In genomic region chr10:110459600-110459999, GRCh38 we compare ENCODE assay signal across 17 cellular contexts. TPM values are rescaled to one million over a fixed set of nuclear protein-coding genes. Genes with fewer than 3 reads are reported as not detected.
DNase-seq lines count a peak whose midpoint lies in the region; ATAC-seq, FAIRE-seq and TF ChIP-seq lines count a peak whose summit lies in the region.
"Had no signal": no experiment of that assay in that cellular context is flagged by ENCODE, and none has a peak within 500 bp of the region (broad histone marks: within the 10 kb centered on the region; RNA-seq: fewer than 3 reads in every experiment).

No MANE protein-coding gene starts in this region.

- TF ChIP-seq POLR2A in K562 (conservative IDR thresholded peaks at IDR 0.05) = no peak

- POLR2A ChIA-PET in K562 (lab: Yijun Ruan, JAX) = interaction anchor here (0.6 kb wide), 1 partner anchor 61 kb away, joined by 3 read pairs; no protein-coding TSS in a partner anchor

- TF ChIP-seq EP300 in K562 (IDR thresholded peaks at IDR 0.05; ENCODE audit: low read length) = no peak

- CTCF ChIA-PET in K562 (lab: Yijun Ruan, JAX; ENCODE audit: low intra/inter-chr PET ratio) = no interaction called here

- H3K4me3 Mint-ChIP-seq in naive B cell (peak overlapping the region; percentile 50 to 94 (median 80)), type B pancreatic cell (no peak overlapping the region)

- peak overlapping the region; percentile 31 for H3K27ac ChIP-seq in C4-2B
- H3K27ac ChIP-seq in OCI-LY1 (ENCODE audit: low read depth, low read length, poor library complexity, severe bottlenecking) = peak overlapping the region; percentile 90
- H3K27ac ChIP-seq in K562 (ENCODE audit: extremely low read depth, low read depth, low read length) = no peak overlapping the region
- H3K27ac ChIP-seq: thoracic aorta had no signal

- peak overlapping the region; percentile 85 to 99 (median 96) for H3K27ac Mint-ChIP-seq in naive B cell
- H3K27ac Mint-ChIP-seq in type B pancreatic cell = no peak overlapping the region

- H3K9me2 ChIP-seq in OCI-LY1 (ENCODE audit: low read depth, low read length) = no peaks in the 10 kb centered on the region

- no peak for TF ChIP-seq RAD21 in K562 (CRISPR knock-in tag; conservative IDR thresholded peaks at IDR 0.05 in 1 of 2, IDR thresholded peaks at IDR 0.05 in 1 of 2)

- DNase-seq in K562 (ENCODE audit: extremely low read depth in 1 of 4, low spot score in 3 of 4) (no peak), naive B cell (no peak), type B pancreatic cell (ENCODE audit: extremely low spot score, unreplicated experiment) (no peak), GOT3 (lab: John Stamatoyannopoulos, UW) (no peak), cerebellar cortex (ENCODE audit: low spot score) (no peak)
- no peak for DNase-seq in activated CD4-positive, alpha-beta T cell treated with anti-CD3 and anti-CD28 coated beads for 48 hours
- DNase-seq: activated effector memory CD4-positive, alpha-beta T cell treated with Interleukin-2 at 50 U/mL for 16 hours; hypothalamus; IMR-90; MV-4-11; NCI-H510A; stimulated activated CD4-positive, alpha-beta T cell treated with anti-CD3 and anti-CD28 coated beads, Interleukin-4, amount 100 ng/mL, for 4 hours; WERI-Rb-1 had no signal

- TF ChIP-seq CTCF in C4-2B (conservative IDR thresholded peaks at IDR 0.05) (no peak), OCI-LY1 (IDR thresholded peaks at IDR 0.05; ENCODE audit: low read length) (peak; percentile 47), K562 (IDR thresholded peaks at IDR 0.05 in 2 of 3, conservative IDR thresholded peaks at IDR 0.05 in 1 of 3; ENCODE audit: insufficient read depth in 2 of 3, low read depth in 1 of 3, low read length in 3 of 3) (no peak), type B pancreatic cell (conservative IDR thresholded peaks at IDR 0.05) (no peak)

- peaks cover 85% of the 10 kb centered on the region for H3K4me1 ChIP-seq in OCI-LY1 (ENCODE audit: insufficient read depth, low read length, severe bottlenecking)
- H3K4me1 ChIP-seq in K562 (replicated peaks in 1 of 2; ENCODE audit: control insufficient read depth in 2 of 2, insufficient read depth in 2 of 2, low read length in 2 of 2) = peaks cover 0 to 7% of the 10 kb centered on the region in 2 experiments; a peak in 2 of 5 replicates

- H3K9ac ChIP-seq in OCI-LY1 (ENCODE audit: low read length) (peak overlapping the region; percentile 58), K562 (ENCODE audit: insufficient read depth in 1 of 2, low read depth in 2 of 2, low read length in 2 of 2) (0 out of 4 replicates have a peak overlapping the region, but pooled peaks of 1 of the 2 experiments have one; percentile 17)

- no peak for FAIRE-seq in K562 (lab: Jason Lieb, UNC)
- FAIRE-seq: GM12892 had no signal

- H3K4me1 Mint-ChIP-seq in naive B cell = peaks cover 71 to 85% (median 85%) of the 10 kb centered on the region in 3 donors
- H3K4me1 Mint-ChIP-seq in type B pancreatic cell (ENCODE audit: unreplicated experiment) = peaks cover 13% of the 10 kb centered on the region

- H2AFZ ChIP-seq in OCI-LY1 (ENCODE audit: low read length) (no peak overlapping the region), K562 (ENCODE audit: low read depth, low read length) (0 out of 2 replicates have a peak overlapping the region, but pooled peaks have one; percentile 62)

- no peaks in the 10 kb centered on the region for H4K20me1 ChIP-seq in OCI-LY1 (ENCODE audit: insufficient read depth, low read length)
- no peaks in the 10 kb centered on the region for H4K20me1 ChIP-seq in K562 (replicated peaks; ENCODE audit: control insufficient read depth, insufficient read depth, low read length)

- H3K9me3 Mint-ChIP-seq in naive B cell (no peaks in the 10 kb centered on the region), type B pancreatic cell (no peaks in the 10 kb centered on the region)

- H3K27me3 Mint-ChIP-seq in naive B cell (peaks cover 0 to 4% (median 0%) of the 10 kb centered on the region in 3 donors), type B pancreatic cell (peaks cover 5% of the 10 kb centered on the region)

- BruUV-seq in K562 (replicated peaks; lab: Mats Ljungman, UMichigan) = no TSS peak

- 58% methylated on average over 4 of the region's 10 CpGs for WGBS in K562 (ENCODE audit: insufficient coverage, low coverage, missing lambda C conversion rate)

- H3K9me3 ChIP-seq in OCI-LY1 (ENCODE audit: low read length) (no peaks in the 10 kb centered on the region), K562 (replicated peaks; ENCODE audit: control insufficient read depth, insufficient read depth, low read depth, low read length) (no peaks in the 10 kb centered on the region)
- H3K9me3 ChIP-seq: thoracic aorta had no signal

- no peaks in the 10 kb centered on the region for H3K36me3 ChIP-seq in OCI-LY1 (ENCODE audit: insufficient read depth, low read length)
- H3K36me3 ChIP-seq in K562 (ENCODE audit: control insufficient read depth, insufficient read depth, low read length) = no peaks in the 10 kb centered on the region
- H3K36me3 ChIP-seq: thoracic aorta, WERI-Rb-1 had no signal

- H3K36me3 Mint-ChIP-seq in naive B cell (no peaks in the 10 kb centered on the region), type B pancreatic cell (no peaks in the 10 kb centered on the region)

- intact Hi-C loops in K562 (cut with micrococcal nuclease) = no loop called here

- peak; percentile 19; the same call in 1 of the 3 replicates for ATAC-seq in K562
- no peak for ATAC-seq in naive B cell (ENCODE audit: low read depth in 2 of 2)

- in situ Hi-C loops in K562 (cut with MboI) = no loop called here

- H3K4me2 ChIP-seq in OCI-LY1 (ENCODE audit: low read length) (peak overlapping the region; percentile 58), K562 (ENCODE audit: insufficient read depth, low read length) (no peak overlapping the region)

- H3K79me2 ChIP-seq in OCI-LY1 (ENCODE audit: insufficient read depth, low read length) = no peaks in the 10 kb centered on the region
- H3K79me2 ChIP-seq in K562 (ENCODE audit: control insufficient read depth, insufficient read depth, low read length) = no peaks in the 10 kb centered on the region

- H3K27me3 ChIP-seq in OCI-LY1 (ENCODE audit: insufficient read depth, low read length) (no peaks in the 10 kb centered on the region), K562 (ENCODE audit: control insufficient read depth in 2 of 2, insufficient read depth in 2 of 2, low read length in 2 of 2) (peaks cover 0 to 16% of the 10 kb centered on the region in 2 experiments; a peak in 2 of 5 replicates)

- no peaks in the 10 kb centered on the region for H3F3A ChIP-seq in OCI-LY1 (ENCODE audit: insufficient read depth, low read length)

- H3K9me1 ChIP-seq in K562 (ENCODE audit: control insufficient read depth, insufficient read depth, low read length) = no peaks in the 10 kb centered on the region

- H3K4me3 ChIP-seq in OCI-LY1 (ENCODE audit: low read depth, low read length, poor library complexity, severe bottlenecking) = peak overlapping the region; percentile 48
- no peak overlapping the region for H3K4me3 ChIP-seq in K562
- H3K4me3 ChIP-seq: thoracic aorta had no signal

TF ChIP-seq in K562, 482 proteins besides CTCF, POLR2A, EP300 and RAD21:
- no peak for TF ChIP-seq ZBTB1 (CRISPR knock-in tag; IDR thresholded peaks at IDR 0.05; ENCODE audit: borderline replicate concordance, low read depth)
- no peak for TF ChIP-seq JUNB (CRISPR knock-in tag; conservative IDR thresholded peaks at IDR 0.05)
- no peak for TF ChIP-seq TCFL5 (CRISPR knock-in tag; conservative IDR thresholded peaks at IDR 0.05)
- TF ChIP-seq ZNF174 (CRISPR knock-in tag; IDR thresholded peaks at IDR 0.05) = no peak
- TF ChIP-seq HNRNPK (IDR thresholded peaks at IDR 0.05; ENCODE audit: low read depth, low read length, poor library complexity, severe bottlenecking) = no peak
- no peak for TF ChIP-seq ZNF146 (CRISPR knock-in tag; IDR thresholded peaks at IDR 0.05; ENCODE audit: unreplicated experiment)
- TF ChIP-seq NBN (IDR thresholded peaks at IDR 0.05; ENCODE audit: low read depth) = no peak
- no peak for TF ChIP-seq KLF13 (tag; IDR thresholded peaks at IDR 0.05; ENCODE audit: borderline replicate concordance, low read depth)
- no peak for TF ChIP-seq POU5F1 (IDR thresholded peaks at IDR 0.05; ENCODE audit: borderline replicate concordance, low read depth, low read length, partially characterized antibody)
- TF ChIP-seq CEBPG (CRISPR knock-in tag; IDR thresholded peaks at IDR 0.05) = no peak
- no peak for TF ChIP-seq CEBPG (tag; conservative IDR thresholded peaks at IDR 0.05 in 1 of 2, IDR thresholded peaks at IDR 0.05 in 1 of 2)
- TF ChIP-seq KDM4B (IDR thresholded peaks at IDR 0.05; ENCODE audit: borderline replicate concordance in 2 of 2, low read depth in 1 of 2) = no peak
- no peak for TF ChIP-seq RBM15 (IDR thresholded peaks at IDR 0.05; ENCODE audit: insufficient read depth, low read length)
- TF ChIP-seq CHD2 (IDR thresholded peaks at IDR 0.05; ENCODE audit: low read depth, low read length) = no peak

RNA-seq across cellular contexts. Expression of gene DUSP5, which starts 38.1 kb away (rescaled TPM):
- total RNA-seq in K562 (2011; cell fraction: chromatin; rRNA removed; ENCODE audit: low replicate concordance) = 4.3 and 7.9 TPM in 2 replicates
- 4.7 and 6.2 TPM in 2 replicates for total RNA-seq in K562 (2011; cell fraction: nucleolus; rRNA removed)
- 3.0 and 4.0 TPM in 2 replicates for total RNA-seq in K562 (2011; cell fraction: nucleoplasm; rRNA removed)
- total RNA-seq in K562 (2014; rRNA removed) (1.4 and 2.8 TPM in 2 replicates), K562 (2014; rRNA removed; fragmentation: Illumina TruSeq; extraction: Trizol) (2.2 and 2.3 TPM in 2 replicates), K562 (2015; rRNA removed; fragmentation: Illumina TruSeq; extraction: Trizol) (2.0 and 2.4 TPM in 2 replicates), K562 (2021) (3.4 and 3.5 TPM in 2 replicates), type B pancreatic cell (ENCODE audit: low replicate concordance) (16.3 and 61.6 TPM in 2 replicates)
- polyA plus RNA-seq in K562 (2011; rRNA removed) (2.5 and 3.4 TPM in 2 replicates), K562 (2014; fragmentation: Illumina TruSeq; extraction: Trizol) (2.4 TPM in 2 replicates), K562 (2014; fragmentation: Nextera tagmentation; extraction: Ambion mirVana) (under 1 TPM; 0.49 to 0.71 TPM), K562 (2014; rRNA removed) (1.5 and 1.9 TPM in 2 replicates), naive B cell (ENCODE audit: low read depth in 6 of 6) (10 to 100 TPM in 5 of 6 donors, 1 to 10 TPM in 1; 6.0 to 29.7 (median 22.6) TPM)
- 2.9 and 4.8 TPM in 2 replicates for polyA plus RNA-seq in K562 (2011; cell fraction: cytosol; rRNA removed)
- 3.3 and 6.1 TPM in 2 replicates for polyA plus RNA-seq in K562 (2011; cell fraction: nucleus; rRNA removed)
- polyA plus RNA-seq in K562 (2012) = 4.0 and 6.8 TPM in 2 replicates
- 5.1 and 10.5 TPM in 2 replicates for polyA minus RNA-seq in K562 (2011; rRNA and poly(A)+ RNA removed)
- polyA minus RNA-seq in K562 (2011; cell fraction: cytosol; rRNA and poly(A)+ RNA removed) = 5.7 and 12.0 TPM in 2 replicates
- polyA minus RNA-seq in K562 (2011; cell fraction: nucleus; rRNA and poly(A)+ RNA removed) = 3.2 and 4.7 TPM in 2 replicates
